Comparison of ENCODE assay signal across 24 cellular contexts in the genomic region with DNA sequence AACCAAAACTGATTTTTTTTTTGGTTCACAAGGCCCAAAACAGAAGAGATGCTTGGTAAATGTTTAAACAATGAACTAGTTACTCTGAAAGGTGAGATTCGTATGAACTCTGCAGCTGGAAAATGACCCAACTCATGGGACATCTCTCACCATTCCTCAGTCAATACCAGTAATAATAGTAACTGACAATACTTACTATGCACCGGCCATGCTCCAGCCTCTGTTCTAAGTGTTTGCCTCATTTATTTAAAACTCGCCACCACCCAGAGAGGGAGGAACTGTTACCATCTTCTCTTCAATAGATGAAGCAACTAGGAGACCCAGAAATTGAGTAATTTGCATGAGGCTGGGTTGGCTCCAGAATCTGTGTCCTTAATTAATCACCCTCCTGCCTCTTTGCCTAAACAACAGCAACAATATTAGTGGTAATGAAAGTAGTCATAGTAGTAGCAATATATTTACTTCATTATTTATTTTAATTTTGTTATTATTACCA.
"Had no signal": no experiment of that assay in that cellular context is flagged by ENCODE, and none has a peak within 500 bp of the region (broad histone marks: within the 10 kb centered on the region; RNA-seq: fewer than 3 reads in every experiment).

No MANE protein-coding gene starts in this region.

- H3K36me3 ChIP-seq: colonic mucosa, neural progenitor cell, prostate gland, upper lobe of right lung, uterus had no signal

- H3K27me3 ChIP-seq: colonic mucosa, esophagus muscularis mucosa, foreskin keratinocyte, gastroesophageal sphincter, heart left ventricle, neural progenitor cell, right atrium auricular region, sigmoid colon, transverse colon, upper lobe of right lung, uterus had no signal

- H2AFZ ChIP-seq: neural progenitor cell had no signal

- H3K4me3 ChIP-seq: colonic mucosa, esophagus muscularis mucosa, gastroesophageal sphincter, heart left ventricle, lung, mucosa of descending colon, neural progenitor cell, prostate gland, right atrium auricular region, sigmoid colon, transverse colon, upper lobe of right lung, uterus had no signal

- H3K27ac ChIP-seq: colonic mucosa, esophagus muscularis mucosa, foreskin keratinocyte, gastroesophageal sphincter, heart left ventricle, neural progenitor cell, prostate gland, right atrium auricular region, sigmoid colon, transverse colon, upper lobe of right lung, uterus had no signal

- ATAC-seq: foreskin keratinocyte; gastroesophageal sphincter; heart left ventricle; left colon; left ventricle myocardium superior; mucosa of descending colon; stimulated activated naive B cell treated with anti-CD40 and anti-IgM and Interleukin-4, amounts not matched to agents 10 μg/mL and 1 μg/mL and 100 μg/mL, for 72 hours; upper lobe of right lung had no signal

- DNase-seq: colonic mucosa; effector CD8-positive, alpha-beta T cell; foreskin keratinocyte; heart left ventricle; hippocampal formation; left ventricle myocardium superior; mesenchymal stem cell; mucosa of descending colon; naive B cell; nucleus accumbens; sigmoid colon; stimulated activated CD4-positive, alpha-beta T cell treated with anti-CD3 and anti-CD28 coated beads, Interleukin-2, amount 100 ng/mL, for 24 hours; stimulated activated CD4-positive, alpha-beta T cell treated with anti-CD3 and anti-CD28 coated beads, Interleukin-4, amount 100 ng/mL, for 4 hours; stimulated activated naive B cell treated with anti-CD40 and anti-IgM and Interleukin-4, amounts not matched to agents 10 μg/mL and 1 μg/mL and 100 μg/mL, for 72 hours; transverse colon; uterus had no signal

- H3K9me3 ChIP-seq: colonic mucosa, mucosa of descending colon, prostate gland, sigmoid colon, transverse colon, upper lobe of right lung had no signal

- H3K4me1 ChIP-seq: colonic mucosa, foreskin keratinocyte, neural progenitor cell, prostate gland, uterus had no signal

- H3K9ac ChIP-seq: neural progenitor cell had no signal

- H3K4me2 ChIP-seq: neural progenitor cell had no signal
